37 cellular contexts compared by ENCODE assay signal in genomic region chr12:25950329-25951115, GRCh38. TPM values are rescaled to one million over a fixed set of nuclear protein-coding genes. Genes with fewer than 3 reads are reported as not detected.
DNase-seq lines count a peak whose midpoint lies in the region; ATAC-seq, FAIRE-seq and TF ChIP-seq lines count a peak whose summit lies in the region.
"Had no signal": no experiment of that assay in that cellular context is flagged by ENCODE, and none has a peak within 500 bp of the region (broad histone marks: within the 10 kb centered on the region; RNA-seq: fewer than 3 reads in every experiment).

No MANE protein-coding gene starts in this region.

- no peak overlapping the region for H3K4me2 ChIP-seq in HepG2 (ENCODE audit: low read depth, low read length)
- H3K4me2 ChIP-seq: BLaER1 treated with 17β-estradiol and CSF1 and Interleukin-3, amounts not matched to agents 10 nM and 100 nM had no signal

- TF ChIP-seq POLR2A in HepG2 (IDR thresholded peaks at IDR 0.05; ENCODE audit: insufficient read depth in 1 of 2, low read depth in 2 of 2, low read length in 2 of 2) (no peak), right lobe of liver (IDR thresholded peaks at IDR 0.05) (no peak)

- DNase-seq in HepG2 (ENCODE audit: low spot score), result no peak
- no peak for DNase-seq in right lobe of liver
- peak; percentile 51 for DNase-seq in LoVo (ENCODE audit: low spot score)
- DNase-seq in bronchial epithelial cell (ENCODE audit: low read depth), result peak; percentile 76
- DNase-seq in type B pancreatic cell (ENCODE audit: extremely low spot score, unreplicated experiment), result no peak
- no peak for DNase-seq in stimulated activated naive CD4-positive, alpha-beta T cell (lab: John Stamatoyannopoulos, UW)
- no peak for DNase-seq in RPMI8226
- DNase-seq: activated CD4-positive, alpha-beta T cell treated with anti-CD3 and anti-CD28 coated beads, Interleukin-2, amount 10 ng/mL, durations not matched to agents 7 days and 5 days; activated naive CD4-positive, alpha-beta T cell treated with anti-CD3 and anti-CD28 coated beads, Interleukin-2, amount 10 ng/mL, durations not matched to agents 7 days and 5 days; DMS53; esophagus squamous epithelium; GF-D8; HCEC 1CT; hippocampal formation; immature natural killer cell; left lung; mesendoderm; MG63; NCI-H1417; NCI-H2081; NCI-H226; NCI-H748 treated with DMSO at 0.1 percent for 48 hours; sigmoid colon; stimulated activated CD4-positive, alpha-beta T cell treated with anti-CD3 and anti-CD28 coated beads, Interleukin-4, amount 100 ng/mL, for 24 hours had no signal

- CTCF ChIA-PET in HepG2 (lab: Yijun Ruan, JAX; ENCODE audit: low intra/inter-chr PET ratio, low total read pairs), result no interaction called here

- TF ChIP-seq CTCF in HepG2 (CRISPR knock-in tag; IDR thresholded peaks at IDR 0.05) (no peak), right lobe of liver (IDR thresholded peaks at IDR 0.05) (no peak), bronchial epithelial cell (IDR thresholded peaks at IDR 0.05; ENCODE audit: insufficient read depth, low read length, severe bottlenecking) (no peak), type B pancreatic cell (conservative IDR thresholded peaks at IDR 0.05) (no peak)

- no peaks in the 10 kb centered on the region for H3K79me2 ChIP-seq in HepG2 (ENCODE audit: insufficient read depth, low read length)

- no TSS peak for BruUV-seq in HepG2 (replicated peaks; lab: Mats Ljungman, UMichigan)

- no peaks in the 10 kb centered on the region for H3K27me3 Mint-ChIP-seq in type B pancreatic cell
- H3K27me3 Mint-ChIP-seq: activated CD4-positive, alpha-beta T cell treated with anti-CD3 and anti-CD28 coated beads, Interleukin-2, amount 10 ng/mL, durations not matched to agents 7 days and 5 days; activated naive CD4-positive, alpha-beta T cell treated with anti-CD3 and anti-CD28 coated beads, Interleukin-2, amount 10 ng/mL, durations not matched to agents 7 days and 5 days had no signal

- H3K36me3 ChIP-seq in HepG2 (replicated peaks in 1 of 2; ENCODE audit: control insufficient read depth in 1 of 2, insufficient read depth in 2 of 2, low read length in 2 of 2) (no peaks in the 10 kb centered on the region), right lobe of liver (no peaks in the 10 kb centered on the region), bronchial epithelial cell (ENCODE audit: control insufficient read depth, insufficient read depth, low read length) (no peaks in the 10 kb centered on the region)
- H3K36me3 ChIP-seq: BLaER1 treated with 17β-estradiol and CSF1 and Interleukin-3, amounts not matched to agents 10 nM and 100 nM; cardiac muscle cell; esophagus squamous epithelium; left lung; prostate gland; suprapubic skin had no signal

- H3K27me3 ChIP-seq in HepG2 (ENCODE audit: control insufficient read depth in 1 of 2, insufficient read depth in 2 of 2, low read length in 2 of 2) (no peaks in the 10 kb centered on the region), right lobe of liver (no peaks in the 10 kb centered on the region), bronchial epithelial cell (ENCODE audit: control insufficient read depth, insufficient read depth, low read length) (no peaks in the 10 kb centered on the region)
- H3K27me3 ChIP-seq: cardiac muscle cell, esophagus squamous epithelium, left lung, MG63, sigmoid colon, suprapubic skin had no signal

- peaks cover 25% of the 10 kb centered on the region for H3K36me3 Mint-ChIP-seq in type B pancreatic cell
- H3K36me3 Mint-ChIP-seq: activated naive CD4-positive, alpha-beta T cell treated with anti-CD3 and anti-CD28 coated beads, Interleukin-2, amount 10 ng/mL, durations not matched to agents 7 days and 5 days; IgD-negative memory B cell; immature natural killer cell; stimulated activated effector memory CD8-positive, alpha-beta T cell treated with anti-CD3 and anti-CD28 coated beads, Interleukin-12 subunit alpha, Interleukin-12 subunit beta, amount 100 ng/mL, for 72 hours had no signal

- in situ Hi-C loops in HepG2 (cut with HindIII; ENCODE audit: extremely low pct_ligation_motif_present, low pct_unique_long_range_greater_than_20kb), result no loop called here

- POLR2A ChIA-PET in HepG2 (lab: Yijun Ruan, JAX), result no interaction called here

- H3K4me3 ChIP-seq in HepG2 (replicated peaks in 1 of 3; ENCODE audit: insufficient read depth in 1 of 3, low read depth in 2 of 3, low read length in 3 of 3) (no peak overlapping the region), right lobe of liver (no peak overlapping the region), bronchial epithelial cell (ENCODE audit: low read depth, low read length) (no peak overlapping the region)
- H3K4me3 ChIP-seq: BLaER1 treated with 17β-estradiol and CSF1 and Interleukin-3, amounts not matched to agents 10 nM and 100 nM; cardiac muscle cell; coronary artery; esophagus squamous epithelium; left lung; MG63; prostate gland; sigmoid colon; suprapubic skin had no signal

- H4K20me1 ChIP-seq in HepG2 (ENCODE audit: insufficient read depth, low read length), result no peaks in the 10 kb centered on the region
- H4K20me1 ChIP-seq: BLaER1 treated with 17β-estradiol and CSF1 and Interleukin-3, amounts not matched to agents 10 nM and 100 nM had no signal

- H3K4me1 ChIP-seq in HepG2 (ENCODE audit: insufficient read depth, low read length), result no peaks in the 10 kb centered on the region
- H3K4me1 ChIP-seq in right lobe of liver, result no peaks in the 10 kb centered on the region
- H3K4me1 ChIP-seq: BLaER1 treated with 17β-estradiol and CSF1 and Interleukin-3, amounts not matched to agents 10 nM and 100 nM; esophagus squamous epithelium; left lung; prostate gland; sigmoid colon; suprapubic skin had no signal

- no peak overlapping the region for H3K9ac ChIP-seq in HepG2 (ENCODE audit: insufficient read depth, low read depth, low read length)
- H3K9ac ChIP-seq: BLaER1 treated with 17β-estradiol and CSF1 and Interleukin-3, amounts not matched to agents 10 nM and 100 nM had no signal

- WGBS in HepG2 (ENCODE audit: low lambda C conversion rate), result 55% methylated on average over 5 of the region's 6 CpGs
- WGBS in right lobe of liver (ENCODE audit: insufficient coverage, low coverage, low lambda C conversion rate, missing lambda C conversion rate), result 91% methylated on average over 5 of the region's 6 CpGs

- no peak for TF ChIP-seq RAD21 in HepG2 (CRISPR knock-in tag; IDR thresholded peaks at IDR 0.05)

- peaks cover 11% of the 10 kb centered on the region for H3K9me3 Mint-ChIP-seq in type B pancreatic cell
- H3K9me3 Mint-ChIP-seq: activated CD4-positive, alpha-beta T cell treated with anti-CD3 and anti-CD28 coated beads, Interleukin-2, amount 10 ng/mL, durations not matched to agents 7 days and 5 days; activated naive CD4-positive, alpha-beta T cell treated with anti-CD3 and anti-CD28 coated beads, Interleukin-2, amount 10 ng/mL, durations not matched to agents 7 days and 5 days; activated T-helper 1 cell treated with anti-CD3 and anti-CD28 coated beads, Interleukin-12 subunit alpha, Interleukin-12 subunit beta, Interleukin-2, Interleukin-4 antibody, amounts not matched to agents 30 ng/mL and 10 ng/mL and 1 ng/mL, durations not matched to agents 14 hours and 24 hours and 36 hours; IgD-negative memory B cell; immature natural killer cell; stimulated activated effector memory CD8-positive, alpha-beta T cell treated with anti-CD3 and anti-CD28 coated beads, Interleukin-12 subunit alpha, Interleukin-12 subunit beta, amount 100 ng/mL, for 72 hours; T-helper 2 cell treated with Interferon-gamma antibody and Interleukin-4, amounts not matched to agents 5 μg/mL and 100 μg/mL, for 36 hours had no signal

- TF ChIP-seq EP300 in HepG2 (IDR thresholded peaks at IDR 0.05; ENCODE audit: low read depth in 2 of 2, low read length in 2 of 2), result no peak
- no peak for TF ChIP-seq EP300 in HepG2 (CRISPR knock-in tag; IDR thresholded peaks at IDR 0.05; ENCODE audit: borderline replicate concordance)

- H3K27ac Mint-ChIP-seq in type B pancreatic cell, result peak overlapping the region; percentile 89
- H3K27ac Mint-ChIP-seq: activated CD4-positive, alpha-beta T cell treated with anti-CD3 and anti-CD28 coated beads, Interleukin-2, amount 10 ng/mL, durations not matched to agents 7 days and 5 days; activated naive CD4-positive, alpha-beta T cell treated with anti-CD3 and anti-CD28 coated beads, Interleukin-2, amount 10 ng/mL, durations not matched to agents 7 days and 5 days; activated T-helper 1 cell treated with anti-CD3 and anti-CD28 coated beads, Interleukin-12 subunit alpha, Interleukin-12 subunit beta, Interleukin-2, Interleukin-4 antibody, amounts not matched to agents 30 ng/mL and 10 ng/mL and 1 ng/mL, durations not matched to agents 14 hours and 24 hours and 36 hours; immature natural killer cell; stimulated activated effector memory CD8-positive, alpha-beta T cell treated with anti-CD3 and anti-CD28 coated beads, Interleukin-12 subunit alpha, Interleukin-12 subunit beta, amount 100 ng/mL, for 72 hours; T-helper 2 cell treated with Interferon-gamma antibody and Interleukin-4, amounts not matched to agents 5 μg/mL and 100 μg/mL, for 36 hours had no signal

- no peaks in the 10 kb centered on the region for H3K4me1 Mint-ChIP-seq in type B pancreatic cell (ENCODE audit: unreplicated experiment)
- H3K4me1 Mint-ChIP-seq: activated CD4-positive, alpha-beta T cell treated with anti-CD3 and anti-CD28 coated beads, Interleukin-2, amount 10 ng/mL, durations not matched to agents 7 days and 5 days; activated naive CD4-positive, alpha-beta T cell treated with anti-CD3 and anti-CD28 coated beads, Interleukin-2, amount 10 ng/mL, durations not matched to agents 7 days and 5 days; immature natural killer cell; stimulated activated effector memory CD8-positive, alpha-beta T cell treated with anti-CD3 and anti-CD28 coated beads, Interleukin-12 subunit alpha, Interleukin-12 subunit beta, amount 100 ng/mL, for 72 hours had no signal

- ATAC-seq in HepG2 (no peak), right lobe of liver (no peak), HG03378 (IDR thresholded peaks at IDR 0.05; ENCODE audit: unreplicated experiment) (no peak)
- ATAC-seq: left lung; Right ventricle myocardium inferior; stimulated activated effector memory CD8-positive, alpha-beta T cell treated with anti-CD3 and anti-CD28 coated beads, Interleukin-12 subunit alpha, Interleukin-12 subunit beta, amount 100 ng/mL, for 72 hours had no signal

- H3K27ac ChIP-seq in HepG2 (ENCODE audit: extremely low read length, insufficient read depth, low read length), result no peak overlapping the region
- no peak overlapping the region for H3K27ac ChIP-seq in right lobe of liver
- H3K27ac ChIP-seq: BLaER1 treated with 17β-estradiol and CSF1 and Interleukin-3, amounts not matched to agents 10 nM and 100 nM; cardiac muscle cell; coronary artery; esophagus squamous epithelium; left lung; prostate gland; sigmoid colon; suprapubic skin; VCaP had no signal

- H3K9me3 ChIP-seq in HepG2 (ENCODE audit: low read length) (no peaks in the 10 kb centered on the region), right lobe of liver (no peaks in the 10 kb centered on the region)
- H3K9me3 ChIP-seq: BLaER1 treated with 17β-estradiol and CSF1 and Interleukin-3, amounts not matched to agents 10 nM and 100 nM; esophagus squamous epithelium; left lung; prostate gland; sigmoid colon; suprapubic skin had no signal

- no peak for FAIRE-seq in HepG2 (lab: Jason Lieb, UNC)
- no peak for FAIRE-seq in bronchial epithelial cell (lab: Jason Lieb, UNC)
- FAIRE-seq: GM19239 had no signal

- intact Hi-C loops in HepG2 (cut with micrococcal nuclease; ENCODE audit: unreplicated experiment) (no loop called here), right lobe of liver (cut with DNase I) (no loop called here)

- H3K4me3 Mint-ChIP-seq in type B pancreatic cell, result no peak overlapping the region
- H3K4me3 Mint-ChIP-seq: activated CD4-positive, alpha-beta T cell treated with anti-CD3 and anti-CD28 coated beads, Interleukin-2, amount 10 ng/mL, durations not matched to agents 7 days and 5 days; activated naive CD4-positive, alpha-beta T cell treated with anti-CD3 and anti-CD28 coated beads, Interleukin-2, amount 10 ng/mL, durations not matched to agents 7 days and 5 days; activated T-helper 1 cell treated with anti-CD3 and anti-CD28 coated beads, Interleukin-12 subunit alpha, Interleukin-12 subunit beta, Interleukin-2, Interleukin-4 antibody, amounts not matched to agents 30 ng/mL and 10 ng/mL and 1 ng/mL, durations not matched to agents 14 hours and 24 hours and 36 hours; IgD-negative memory B cell; immature natural killer cell; stimulated activated effector memory CD8-positive, alpha-beta T cell treated with anti-CD3 and anti-CD28 coated beads, Interleukin-12 subunit alpha, Interleukin-12 subunit beta, amount 100 ng/mL, for 72 hours; T-helper 2 cell treated with Interferon-gamma antibody and Interleukin-4, amounts not matched to agents 5 μg/mL and 100 μg/mL, for 36 hours had no signal

- H2AFZ ChIP-seq in HepG2 (ENCODE audit: low read length), result no peak overlapping the region

RNA-seq across cellular contexts. Expression of gene RASSF8, which starts 8.0 kb away (rescaled TPM):
- total RNA-seq in HepG2 (2016; rRNA removed; fragmentation: Illumina TruSeq; extraction: Trizol), result 9.2 and 10.4 TPM in 2 replicates
- total RNA-seq in HepG2 (2016; cell fraction: cytosol; rRNA removed; fragmentation: Illumina TruSeq; extraction: Trizol; ENCODE audit: low read depth), result 4.9 and 5.8 TPM in 2 replicates
- 7.7 and 12.0 TPM in 2 replicates for total RNA-seq in HepG2 (2016; cell fraction: insoluble cytoplasmic fraction; rRNA removed; fragmentation: Illumina TruSeq; extraction: Trizol)
- 6.1 and 7.6 TPM in 2 replicates for total RNA-seq in HepG2 (2016; cell fraction: membrane; rRNA removed; fragmentation: Illumina TruSeq; extraction: Trizol)
- 6.3 and 6.7 TPM in 2 replicates for total RNA-seq in HepG2 (2016; cell fraction: nucleus; rRNA removed; fragmentation: Illumina TruSeq; extraction: Trizol)
- polyA plus RNA-seq in HepG2 (2011; rRNA removed), result 0.54 and 0.82 TPM in 2 replicates
- 0.25 and 0.50 TPM in 2 replicates for polyA plus RNA-seq in HepG2 (2011; cell fraction: cytosol; rRNA removed)
- 0.14 and 0.16 TPM in 2 replicates for polyA plus RNA-seq in HepG2 (2011; cell fraction: nucleus; rRNA removed)
- polyA plus RNA-seq in HepG2 (2012), result 0.51 and 0.57 TPM in 2 replicates
- 0.34 and 0.36 TPM in 2 replicates for polyA plus RNA-seq in HepG2 (2016; cell fraction: cytosol; fragmentation: Illumina TruSeq; extraction: Trizol; ENCODE audit: low read depth)
- polyA plus RNA-seq in HepG2 (2016; cell fraction: insoluble cytoplasmic fraction; fragmentation: Illumina TruSeq; extraction: Trizol; ENCODE audit: low read depth), result 3.8 and 4.0 TPM in 2 replicates
- polyA plus RNA-seq in HepG2 (2016; cell fraction: membrane; fragmentation: Illumina TruSeq; extraction: Trizol; ENCODE audit: low read depth), result 0.88 and 0.97 TPM in 2 replicates
- polyA plus RNA-seq in HepG2 (2016; cell fraction: nucleus; fragmentation: Illumina TruSeq; extraction: Trizol; ENCODE audit: insufficient read depth, low read depth), result 2.9 and 3.3 TPM in 2 replicates
- 0.74 and 52.7 TPM in 2 replicates for polyA minus RNA-seq in HepG2 (2011; rRNA and poly(A)+ RNA removed; ENCODE audit: low replicate concordance)
- 1.1 and 3.2 TPM in 2 replicates for polyA minus RNA-seq in HepG2 (2011; cell fraction: cytosol; rRNA and poly(A)+ RNA removed)
- polyA minus RNA-seq in HepG2 (2011; cell fraction: nucleus; rRNA and poly(A)+ RNA removed), result 3.4 and 3.5 TPM in 2 replicates
- total RNA-seq in right lobe of liver, result 10 to 100 TPM in 1 of 6 experiments, 1 to 10 TPM in 5; 3.9 to 12.4 (median 7.3) TPM
- total RNA-seq in bronchial epithelial cell, result 14.3 and 19.0 TPM in 2 replicates
- 46.3 and 65.1 TPM in 2 replicates for total RNA-seq in type B pancreatic cell (ENCODE audit: low replicate concordance)
- polyA plus RNA-seq: IgD-negative memory B cell had no signal

Comparison
In these comparisons a context has a peak if more than half of its experiments do, and no peak if none do; other contexts are left out.
1. DNase-seq: peak in LoVo (single experiment) and bronchial epithelial cell (single experiment); none in HepG2 (single experiment), right lobe of liver (0 of 3), type B pancreatic cell (single experiment), stimulated activated naive CD4-positive, alpha-beta T cell (0 of 6) and RPMI8226 (single experiment).